9 cellular contexts compared by ENCODE assay signal in the genomic region with DNA sequence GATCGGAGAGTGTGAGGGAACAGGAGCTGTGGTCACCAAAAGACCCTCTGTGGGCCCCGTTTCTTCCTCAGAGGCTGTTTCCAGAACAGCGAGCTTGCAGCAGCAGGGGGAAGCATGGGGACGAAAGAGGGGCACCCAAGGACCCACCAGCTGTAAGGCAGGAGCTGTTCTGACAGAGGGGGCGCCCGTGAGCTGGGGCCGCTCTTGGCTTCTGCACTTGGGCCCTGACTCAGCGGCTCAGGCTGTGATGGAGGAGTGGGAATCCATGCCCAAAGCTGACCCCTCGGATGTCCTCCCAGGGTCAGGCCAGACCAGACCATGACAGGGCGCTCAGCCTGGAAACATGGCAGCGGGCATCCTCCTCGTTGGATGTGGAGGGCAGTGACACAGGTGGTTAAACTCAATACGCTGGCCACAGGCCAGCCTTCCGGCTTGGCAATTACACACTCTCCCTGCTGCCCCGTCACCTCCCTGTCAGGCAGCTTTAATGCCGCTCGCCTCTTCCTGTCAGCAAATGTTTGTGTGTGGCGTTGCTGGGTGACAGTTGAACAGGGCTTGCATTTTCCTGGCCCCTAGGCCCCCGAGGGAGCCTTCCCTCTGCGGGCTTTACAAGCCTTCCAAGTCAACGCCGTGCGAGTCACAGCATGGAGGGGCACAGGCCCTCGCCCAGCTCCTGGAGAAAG.
DNase-seq lines count a peak whose midpoint lies in the region; ATAC-seq, FAIRE-seq and TF ChIP-seq lines count a peak whose summit lies in the region.
"Had no signal": no experiment of that assay in that cellular context is flagged by ENCODE, and none has a peak within 500 bp of the region (broad histone marks: within the 10 kb centered on the region; RNA-seq: fewer than 3 reads in every experiment).

No MANE protein-coding gene starts in this region.

- H3K27ac ChIP-seq in liver (ENCODE audit: low read depth in 1 of 2, low read length in 2 of 2), result no peak overlapping the region
- H3K27ac ChIP-seq: neutrophil had no signal

- H3K9me3 ChIP-seq in liver (ENCODE audit: control insufficient read depth in 4 of 4, low read length in 3 of 4), result no peaks in the 10 kb centered on the region
- H3K9me3 ChIP-seq: neutrophil had no signal

- H3K4me1 Mint-ChIP-seq in CD14-positive monocyte, result peaks cover 18% of the 10 kb centered on the region
- peaks cover 21% of the 10 kb centered on the region for H3K4me1 Mint-ChIP-seq in activated naive CD8-positive, alpha-beta T cell treated with anti-CD3 and anti-CD28 coated beads, Interleukin-2, amount 50 U/mL, for 24 hours

- no peaks in the 10 kb centered on the region for H3K27me3 ChIP-seq in liver (ENCODE audit: control insufficient read depth in 4 of 4, insufficient read depth in 4 of 4, low read length in 3 of 4)
- H3K27me3 ChIP-seq: neutrophil had no signal

- FAIRE-seq in RCC 7860 (lab: Jason Lieb, UNC), result no peak

- peak; percentile 19 for TF ChIP-seq CTCF in CD14-positive monocyte (IDR thresholded peaks at IDR 0.05)
- no peak for TF ChIP-seq CTCF in liver (IDR thresholded peaks at IDR 0.05; ENCODE audit: low read depth, low read length, missing input control)

- no peak for TF ChIP-seq RAD21 in liver (IDR thresholded peaks at IDR 0.05)

- DNase-seq in CD14-positive monocyte (ENCODE audit: low spot score) (peak; percentile 76), M059J (ENCODE audit: low read depth) (peak; percentile 78), RCC 7860 (ENCODE audit: low spot score) (no peak), NK-92 (lab: John Stamatoyannopoulos, UW; ENCODE audit: unreplicated experiment) (no peak), putamen (ENCODE audit: low spot score) (no peak)
- DNase-seq in activated naive CD8-positive, alpha-beta T cell treated with anti-CD3 and anti-CD28 coated beads, Interleukin-2, amount 50 U/mL, for 24 hours, result peak; percentile 27

- H3K4me3 ChIP-seq in liver (ENCODE audit: low read depth in 1 of 3, low read length in 3 of 3), result no peak overlapping the region

- peak overlapping the region in 5 of 7 donors; percentile 9 to 83 (median 56) for H3K27ac Mint-ChIP-seq in CD14-positive monocyte
- peak overlapping the region; percentile 28 for H3K27ac Mint-ChIP-seq in activated naive CD8-positive, alpha-beta T cell treated with anti-CD3 and anti-CD28 coated beads, Interleukin-2, amount 50 U/mL, for 24 hours

- peak; percentile 75 for ATAC-seq in activated naive CD8-positive, alpha-beta T cell treated with anti-CD3 and anti-CD28 coated beads, Interleukin-2, amount 50 U/mL, for 24 hours
- no peak for ATAC-seq in HG02642 (IDR thresholded peaks at IDR 0.05; ENCODE audit: poor library complexity, unreplicated experiment)

- H3K36me3 Mint-ChIP-seq in CD14-positive monocyte, result no peaks in the 10 kb centered on the region
- no peaks in the 10 kb centered on the region for H3K36me3 Mint-ChIP-seq in activated naive CD8-positive, alpha-beta T cell treated with anti-CD3 and anti-CD28 coated beads, Interleukin-2, amount 50 U/mL, for 24 hours (ENCODE audit: low read depth)

- intact Hi-C loops in CD14-positive monocyte (cut with micrococcal nuclease), result no loop called here

- H3K4me1 ChIP-seq in liver (ENCODE audit: control insufficient read depth in 4 of 4, insufficient read depth in 4 of 4, low read length in 3 of 4), result peaks cover 3 to 7% (median 6%) of the 10 kb centered on the region in 4 donors

- H3K4me3 Mint-ChIP-seq in CD14-positive monocyte, result no peak overlapping the region
- H3K4me3 Mint-ChIP-seq in activated naive CD8-positive, alpha-beta T cell treated with anti-CD3 and anti-CD28 coated beads, Interleukin-2, amount 50 U/mL, for 24 hours, result no peak overlapping the region

- WGBS in liver, result 76% methylated on average over 24 of the region's 24 CpGs

- H3K27me3 Mint-ChIP-seq in CD14-positive monocyte (ENCODE audit: low read depth in 3 of 3), result peaks cover 1 to 12% (median 2%) of the 10 kb centered on the region in 3 donors
- H3K27me3 Mint-ChIP-seq in activated naive CD8-positive, alpha-beta T cell treated with anti-CD3 and anti-CD28 coated beads, Interleukin-2, amount 50 U/mL, for 24 hours, result no peaks in the 10 kb centered on the region

- no peak overlapping the region for H3K9ac ChIP-seq in liver (ENCODE audit: low read depth in 1 of 2, low read length in 2 of 2)

- no peaks in the 10 kb centered on the region for H3K36me3 ChIP-seq in liver (ENCODE audit: control insufficient read depth in 4 of 4, insufficient read depth in 3 of 4, low read depth in 1 of 4, low read length in 3 of 4)
- H3K36me3 ChIP-seq: neutrophil had no signal

- peaks cover 0 to 2% (median 0%) of the 10 kb centered on the region in 7 donors for H3K9me3 Mint-ChIP-seq in CD14-positive monocyte
- no peaks in the 10 kb centered on the region for H3K9me3 Mint-ChIP-seq in activated naive CD8-positive, alpha-beta T cell treated with anti-CD3 and anti-CD28 coated beads, Interleukin-2, amount 50 U/mL, for 24 hours

TF ChIP-seq in liver, 16 proteins besides CTCF, POLR2A, EP300 and RAD21:
- no peak for TF ChIP-seq JUND (IDR thresholded peaks at IDR 0.05)
- peak; percentile 13 for TF ChIP-seq NR2F2 (IDR thresholded peaks at IDR 0.05)

Comparison
In these comparisons a context has a peak if more than half of its experiments do, and no peak if none do; other contexts are left out.
1. DNase-seq: peak in CD14-positive monocyte (single experiment), M059J (single experiment) and activated naive CD8-positive, alpha-beta T cell treated with anti-CD3 and anti-CD28 coated beads, Interleukin-2, amount 50 U/mL, for 24 hours (single experiment); none in RCC 7860 (single experiment), NK-92 (single experiment) and putamen (single experiment).